ENCODE assay signal across 1 cellular context in the genomic region with DNA sequence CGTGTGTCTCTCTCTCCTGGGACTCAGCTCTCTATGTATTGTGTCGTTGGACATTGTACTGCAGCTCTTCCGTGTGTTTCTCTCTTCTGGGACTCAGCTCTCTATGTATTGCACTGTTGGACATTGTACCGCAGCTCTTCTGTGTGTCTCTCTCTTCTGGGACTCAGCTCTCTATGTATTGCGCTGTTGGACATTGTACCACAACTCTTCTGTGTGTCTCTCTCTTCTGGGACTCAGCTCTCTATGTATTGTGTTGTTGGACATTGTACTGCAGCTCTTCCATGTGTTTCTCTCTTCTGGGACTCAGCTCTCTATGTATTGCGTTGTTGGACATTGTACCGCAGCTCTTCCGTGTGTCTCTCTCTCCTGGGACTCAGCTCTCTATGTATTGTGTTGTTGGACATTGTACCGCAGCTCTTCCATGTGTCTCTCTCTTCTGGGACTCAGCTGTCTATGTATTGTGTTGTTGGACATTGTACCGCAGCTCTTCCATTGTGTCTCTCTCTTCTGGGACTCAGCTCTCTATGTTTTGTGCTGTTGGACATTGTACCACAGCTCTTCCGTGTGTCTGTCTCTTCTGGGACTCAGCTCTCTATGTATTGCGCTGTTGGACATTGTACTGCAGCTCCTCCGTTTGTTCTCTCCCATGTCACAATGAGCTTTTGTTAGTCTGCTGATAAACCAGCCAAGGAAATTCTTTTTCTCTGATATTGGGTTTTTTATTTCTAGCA.
A peak's percentile ranks its signal among the peaks of the same experiment; 100 is the strongest.
TF ChIP-seq lines count a peak whose summit lies in the region.

No MANE protein-coding gene starts in this region.

TF ChIP-seq in HepG2, 621 proteins besides CTCF, POLR2A, EP300 and RAD21 (continued from another document and continues in another):
- TF ChIP-seq, protein P1, sequence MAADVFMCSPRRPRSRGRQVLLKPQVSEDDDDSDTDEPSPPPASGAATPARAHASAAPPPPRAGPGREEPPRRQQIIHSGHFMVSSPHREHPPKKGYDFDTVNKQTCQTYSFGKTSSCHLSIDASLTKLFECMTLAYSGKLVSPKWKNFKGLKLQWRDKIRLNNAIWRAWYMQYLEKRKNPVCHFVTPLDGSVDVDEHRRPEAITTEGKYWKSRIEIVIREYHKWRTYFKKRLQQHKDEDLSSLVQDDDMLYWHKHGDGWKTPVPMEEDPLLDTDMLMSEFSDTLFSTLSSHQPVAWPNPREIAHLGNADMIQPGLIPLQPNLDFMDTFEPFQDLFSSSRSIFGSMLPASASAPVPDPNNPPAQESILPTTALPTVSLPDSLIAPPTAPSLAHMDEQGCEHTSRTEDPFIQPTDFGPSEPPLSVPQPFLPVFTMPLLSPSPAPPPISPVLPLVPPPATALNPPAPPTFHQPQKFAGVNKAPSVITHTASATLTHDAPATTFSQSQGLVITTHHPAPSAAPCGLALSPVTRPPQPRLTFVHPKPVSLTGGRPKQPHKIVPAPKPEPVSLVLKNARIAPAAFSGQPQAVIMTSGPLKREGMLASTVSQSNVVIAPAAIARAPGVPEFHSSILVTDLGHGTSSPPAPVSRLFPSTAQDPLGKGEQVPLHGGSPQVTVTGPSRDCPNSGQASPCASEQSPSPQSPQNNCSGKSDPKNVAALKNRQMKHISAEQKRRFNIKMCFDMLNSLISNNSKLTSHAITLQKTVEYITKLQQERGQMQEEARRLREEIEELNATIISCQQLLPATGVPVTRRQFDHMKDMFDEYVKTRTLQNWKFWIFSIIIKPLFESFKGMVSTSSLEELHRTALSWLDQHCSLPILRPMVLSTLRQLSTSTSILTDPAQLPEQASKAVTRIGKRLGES (CRISPR knock-in tag; IDR thresholded peaks at IDR 0.05; ENCODE audit: borderline replicate concordance) = no peak
- TF ChIP-seq ZNF577 (CRISPR knock-in tag; IDR thresholded peaks at IDR 0.05; ENCODE audit: borderline replicate concordance, low read depth) (no peak), JARID2 (CRISPR knock-in tag; IDR thresholded peaks at IDR 0.05; ENCODE audit: insufficient replicate concordance) (no peak), ZNF430 (CRISPR knock-in tag; IDR thresholded peaks at IDR 0.05) (peak; percentile 80; the same call in 1 of the 2 replicates), SRSF9 (IDR thresholded peaks at IDR 0.05; ENCODE audit: borderline replicate concordance, insufficient read depth, low read depth, low read length, poor library complexity, severe bottlenecking) (no peak), ZNF431 (CRISPR knock-in tag; IDR thresholded peaks at IDR 0.05; ENCODE audit: borderline replicate concordance, low read depth) (peak; percentile 84), POLR2G (IDR thresholded peaks at IDR 0.05; ENCODE audit: low read depth, low read length) (0 out of 2 replicates have a peak, but pooled peaks have one; percentile 36), RELA (CRISPR knock-in tag; IDR thresholded peaks at IDR 0.05) (no peak), GFI1 (CRISPR knock-in tag; IDR thresholded peaks at IDR 0.05; ENCODE audit: borderline replicate concordance) (0 out of 2 replicates have a peak, but pooled peaks have one; percentile 26), KDM5B (CRISPR knock-in tag; IDR thresholded peaks at IDR 0.05; ENCODE audit: borderline replicate concordance) (no peak; the same call in 1 of the 2 replicates), ZNF235 (CRISPR knock-in tag; IDR thresholded peaks at IDR 0.05; ENCODE audit: borderline replicate concordance) (no peak), TOE1 (CRISPR knock-in tag; IDR thresholded peaks at IDR 0.05) (no peak), ZNF354B (CRISPR knock-in tag; IDR thresholded peaks at IDR 0.05) (no peak), MED13 (CRISPR knock-in tag; IDR thresholded peaks at IDR 0.05) (no peak), ATRX (CRISPR knock-in tag; IDR thresholded peaks at IDR 0.05; ENCODE audit: borderline replicate concordance) (no peak), ZNF326 (CRISPR knock-in tag; IDR thresholded peaks at IDR 0.05; ENCODE audit: borderline replicate concordance) (no peak), KMT2A (CRISPR knock-in tag; IDR thresholded peaks at IDR 0.05) (0 out of 2 replicates have a peak, but pooled peaks have one; percentile 5), ZNF768 (CRISPR knock-in tag; IDR thresholded peaks at IDR 0.05) (no peak), RBAK (CRISPR knock-in tag; IDR thresholded peaks at IDR 0.05) (no peak), ZNF121 (CRISPR knock-in tag; IDR thresholded peaks at IDR 0.05) (no peak), PHF5A (CRISPR knock-in tag; IDR thresholded peaks at IDR 0.05; ENCODE audit: low read depth, unreplicated experiment) (no peak)
- TF ChIP-seq, protein P2, sequence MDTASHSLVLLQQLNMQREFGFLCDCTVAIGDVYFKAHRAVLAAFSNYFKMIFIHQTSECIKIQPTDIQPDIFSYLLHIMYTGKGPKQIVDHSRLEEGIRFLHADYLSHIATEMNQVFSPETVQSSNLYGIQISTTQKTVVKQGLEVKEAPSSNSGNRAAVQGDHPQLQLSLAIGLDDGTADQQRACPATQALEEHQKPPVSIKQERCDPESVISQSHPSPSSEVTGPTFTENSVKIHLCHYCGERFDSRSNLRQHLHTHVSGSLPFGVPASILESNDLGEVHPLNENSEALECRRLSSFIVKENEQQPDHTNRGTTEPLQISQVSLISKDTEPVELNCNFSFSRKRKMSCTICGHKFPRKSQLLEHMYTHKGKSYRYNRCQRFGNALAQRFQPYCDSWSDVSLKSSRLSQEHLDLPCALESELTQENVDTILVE (CRISPR knock-in tag; IDR thresholded peaks at IDR 0.05) = no peak
- TF ChIP-seq, protein P3, sequence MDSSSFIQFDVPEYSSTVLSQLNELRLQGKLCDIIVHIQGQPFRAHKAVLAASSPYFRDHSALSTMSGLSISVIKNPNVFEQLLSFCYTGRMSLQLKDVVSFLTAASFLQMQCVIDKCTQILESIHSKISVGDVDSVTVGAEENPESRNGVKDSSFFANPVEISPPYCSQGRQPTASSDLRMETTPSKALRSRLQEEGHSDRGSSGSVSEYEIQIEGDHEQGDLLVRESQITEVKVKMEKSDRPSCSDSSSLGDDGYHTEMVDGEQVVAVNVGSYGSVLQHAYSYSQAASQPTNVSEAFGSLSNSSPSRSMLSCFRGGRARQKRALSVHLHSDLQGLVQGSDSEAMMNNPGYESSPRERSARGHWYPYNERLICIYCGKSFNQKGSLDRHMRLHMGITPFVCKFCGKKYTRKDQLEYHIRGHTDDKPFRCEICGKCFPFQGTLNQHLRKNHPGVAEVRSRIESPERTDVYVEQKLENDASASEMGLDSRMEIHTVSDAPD (CRISPR knock-in tag; IDR thresholded peaks at IDR 0.05) = no peak
- TF ChIP-seq, protein P4, sequence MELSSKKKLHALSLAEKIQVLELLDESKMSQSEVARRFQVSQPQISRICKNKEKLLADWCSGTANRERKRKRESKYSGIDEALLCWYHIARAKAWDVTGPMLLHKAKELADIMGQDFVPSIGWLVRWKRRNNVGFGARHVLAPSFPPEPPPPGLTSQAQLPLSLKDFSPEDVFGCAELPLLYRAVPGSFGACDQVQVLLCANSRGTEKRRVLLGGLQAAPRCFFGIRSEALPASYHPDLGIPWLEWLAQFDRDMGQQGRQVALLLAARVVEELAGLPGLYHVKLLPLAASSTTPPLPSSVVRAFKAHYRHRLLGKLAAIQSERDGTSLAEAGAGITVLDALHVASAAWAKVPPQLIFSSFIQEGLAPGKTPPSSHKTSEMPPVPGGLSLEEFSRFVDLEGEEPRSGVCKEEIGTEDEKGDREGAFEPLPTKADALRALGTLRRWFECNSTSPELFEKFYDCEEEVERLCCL (CRISPR knock-in tag; IDR thresholded peaks at IDR 0.05; ENCODE audit: borderline replicate concordance) = no peak
- TF ChIP-seq, protein P5, sequence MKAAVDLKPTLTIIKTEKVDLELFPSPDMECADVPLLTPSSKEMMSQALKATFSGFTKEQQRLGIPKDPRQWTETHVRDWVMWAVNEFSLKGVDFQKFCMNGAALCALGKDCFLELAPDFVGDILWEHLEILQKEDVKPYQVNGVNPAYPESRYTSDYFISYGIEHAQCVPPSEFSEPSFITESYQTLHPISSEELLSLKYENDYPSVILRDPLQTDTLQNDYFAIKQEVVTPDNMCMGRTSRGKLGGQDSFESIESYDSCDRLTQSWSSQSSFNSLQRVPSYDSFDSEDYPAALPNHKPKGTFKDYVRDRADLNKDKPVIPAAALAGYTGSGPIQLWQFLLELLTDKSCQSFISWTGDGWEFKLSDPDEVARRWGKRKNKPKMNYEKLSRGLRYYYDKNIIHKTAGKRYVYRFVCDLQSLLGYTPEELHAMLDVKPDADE (CRISPR knock-in tag; IDR thresholded peaks at IDR 0.05) = no peak
- TF ChIP-seq, protein P6, sequence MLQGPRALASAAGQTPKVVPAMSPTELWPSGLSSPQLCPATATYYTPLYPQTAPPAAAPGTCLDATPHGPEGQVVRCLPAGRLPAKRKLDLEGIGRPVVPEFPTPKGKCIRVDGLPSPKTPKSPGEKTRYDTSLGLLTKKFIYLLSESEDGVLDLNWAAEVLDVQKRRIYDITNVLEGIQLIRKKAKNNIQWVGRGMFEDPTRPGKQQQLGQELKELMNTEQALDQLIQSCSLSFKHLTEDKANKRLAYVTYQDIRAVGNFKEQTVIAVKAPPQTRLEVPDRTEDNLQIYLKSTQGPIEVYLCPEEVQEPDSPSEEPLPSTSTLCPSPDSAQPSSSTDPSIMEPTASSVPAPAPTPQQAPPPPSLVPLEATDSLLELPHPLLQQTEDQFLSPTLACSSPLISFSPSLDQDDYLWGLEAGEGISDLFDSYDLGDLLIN (CRISPR knock-in tag; IDR thresholded peaks at IDR 0.05; ENCODE audit: borderline replicate concordance) = no peak
- TF ChIP-seq, protein P7, sequence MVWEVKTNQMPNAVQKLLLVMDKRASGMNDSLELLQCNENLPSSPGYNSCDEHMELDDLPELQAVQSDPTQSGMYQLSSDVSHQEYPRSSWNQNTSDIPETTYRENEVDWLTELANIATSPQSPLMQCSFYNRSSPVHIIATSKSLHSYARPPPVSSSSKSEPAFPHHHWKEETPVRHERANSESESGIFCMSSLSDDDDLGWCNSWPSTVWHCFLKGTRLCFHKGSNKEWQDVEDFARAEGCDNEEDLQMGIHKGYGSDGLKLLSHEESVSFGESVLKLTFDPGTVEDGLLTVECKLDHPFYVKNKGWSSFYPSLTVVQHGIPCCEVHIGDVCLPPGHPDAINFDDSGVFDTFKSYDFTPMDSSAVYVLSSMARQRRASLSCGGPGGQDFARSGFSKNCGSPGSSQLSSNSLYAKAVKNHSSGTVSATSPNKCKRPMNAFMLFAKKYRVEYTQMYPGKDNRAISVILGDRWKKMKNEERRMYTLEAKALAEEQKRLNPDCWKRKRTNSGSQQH (CRISPR knock-in tag; IDR thresholded peaks at IDR 0.05; ENCODE audit: low read depth) = no peak
- TF ChIP-seq, protein P8, sequence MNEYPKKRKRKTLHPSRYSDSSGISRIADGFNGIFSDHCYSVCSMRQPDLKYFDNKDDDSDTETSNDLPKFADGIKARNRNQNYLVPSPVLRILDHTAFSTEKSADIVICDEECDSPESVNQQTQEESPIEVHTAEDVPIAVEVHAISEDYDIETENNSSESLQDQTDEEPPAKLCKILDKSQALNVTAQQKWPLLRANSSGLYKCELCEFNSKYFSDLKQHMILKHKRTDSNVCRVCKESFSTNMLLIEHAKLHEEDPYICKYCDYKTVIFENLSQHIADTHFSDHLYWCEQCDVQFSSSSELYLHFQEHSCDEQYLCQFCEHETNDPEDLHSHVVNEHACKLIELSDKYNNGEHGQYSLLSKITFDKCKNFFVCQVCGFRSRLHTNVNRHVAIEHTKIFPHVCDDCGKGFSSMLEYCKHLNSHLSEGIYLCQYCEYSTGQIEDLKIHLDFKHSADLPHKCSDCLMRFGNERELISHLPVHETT (CRISPR knock-in tag; conservative IDR thresholded peaks at IDR 0.05) = no peak
- TF ChIP-seq, protein P9, sequence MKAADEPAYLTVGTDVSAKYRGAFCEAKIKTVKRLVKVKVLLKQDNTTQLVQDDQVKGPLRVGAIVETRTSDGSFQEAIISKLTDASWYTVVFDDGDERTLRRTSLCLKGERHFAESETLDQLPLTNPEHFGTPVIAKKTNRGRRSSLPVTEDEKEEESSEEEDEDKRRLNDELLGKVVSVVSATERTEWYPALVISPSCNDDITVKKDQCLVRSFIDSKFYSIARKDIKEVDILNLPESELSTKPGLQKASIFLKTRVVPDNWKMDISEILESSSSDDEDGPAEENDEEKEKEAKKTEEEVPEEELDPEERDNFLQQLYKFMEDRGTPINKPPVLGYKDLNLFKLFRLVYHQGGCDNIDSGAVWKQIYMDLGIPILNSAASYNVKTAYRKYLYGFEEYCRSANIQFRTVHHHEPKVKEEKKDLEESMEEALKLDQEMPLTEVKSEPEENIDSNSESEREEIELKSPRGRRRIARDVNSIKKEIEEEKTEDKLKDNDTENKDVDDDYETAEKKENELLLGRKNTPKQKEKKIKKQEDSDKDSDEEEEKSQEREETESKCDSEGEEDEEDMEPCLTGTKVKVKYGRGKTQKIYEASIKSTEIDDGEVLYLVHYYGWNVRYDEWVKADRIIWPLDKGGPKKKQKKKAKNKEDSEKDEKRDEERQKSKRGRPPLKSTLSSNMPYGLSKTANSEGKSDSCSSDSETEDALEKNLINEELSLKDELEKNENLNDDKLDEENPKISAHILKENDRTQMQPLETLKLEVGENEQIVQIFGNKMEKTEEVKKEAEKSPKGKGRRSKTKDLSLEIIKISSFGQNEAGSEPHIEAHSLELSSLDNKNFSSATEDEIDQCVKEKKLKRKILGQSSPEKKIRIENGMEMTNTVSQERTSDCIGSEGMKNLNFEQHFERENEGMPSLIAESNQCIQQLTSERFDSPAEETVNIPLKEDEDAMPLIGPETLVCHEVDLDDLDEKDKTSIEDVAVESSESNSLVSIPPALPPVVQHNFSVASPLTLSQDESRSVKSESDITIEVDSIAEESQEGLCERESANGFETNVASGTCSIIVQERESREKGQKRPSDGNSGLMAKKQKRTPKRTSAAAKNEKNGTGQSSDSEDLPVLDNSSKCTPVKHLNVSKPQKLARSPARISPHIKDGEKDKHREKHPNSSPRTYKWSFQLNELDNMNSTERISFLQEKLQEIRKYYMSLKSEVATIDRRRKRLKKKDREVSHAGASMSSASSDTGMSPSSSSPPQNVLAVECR (CRISPR knock-in tag; IDR thresholded peaks at IDR 0.05; ENCODE audit: borderline replicate concordance) = peak; percentile 61; the same call in 1 of the 2 replicates
- TF ChIP-seq, protein P10, sequence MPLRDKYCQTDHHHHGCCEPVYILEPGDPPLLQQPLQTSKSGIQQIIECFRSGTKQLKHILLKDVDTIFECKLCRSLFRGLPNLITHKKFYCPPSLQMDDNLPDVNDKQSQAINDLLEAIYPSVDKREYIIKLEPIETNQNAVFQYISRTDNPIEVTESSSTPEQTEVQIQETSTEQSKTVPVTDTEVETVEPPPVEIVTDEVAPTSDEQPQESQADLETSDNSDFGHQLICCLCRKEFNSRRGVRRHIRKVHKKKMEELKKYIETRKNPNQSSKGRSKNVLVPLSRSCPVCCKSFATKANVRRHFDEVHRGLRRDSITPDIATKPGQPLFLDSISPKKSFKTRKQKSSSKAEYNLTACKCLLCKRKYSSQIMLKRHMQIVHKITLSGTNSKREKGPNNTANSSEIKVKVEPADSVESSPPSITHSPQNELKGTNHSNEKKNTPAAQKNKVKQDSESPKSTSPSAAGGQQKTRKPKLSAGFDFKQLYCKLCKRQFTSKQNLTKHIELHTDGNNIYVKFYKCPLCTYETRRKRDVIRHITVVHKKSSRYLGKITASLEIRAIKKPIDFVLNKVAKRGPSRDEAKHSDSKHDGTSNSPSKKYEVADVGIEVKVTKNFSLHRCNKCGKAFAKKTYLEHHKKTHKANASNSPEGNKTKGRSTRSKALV (CRISPR knock-in tag; IDR thresholded peaks at IDR 0.05) = no peak
